In genomic region chr11:41189711-41190477, GRCh38 we compare ENCODE assay signal across 16 cellular contexts.
"Had no signal": no experiment of that assay in that cellular context is flagged by ENCODE, and none has a peak within 500 bp of the region (broad histone marks: within the 10 kb centered on the region; RNA-seq: fewer than 3 reads in every experiment).

No MANE protein-coding gene starts in this region.

- H3K4me3 Mint-ChIP-seq: activated CD4-positive, alpha-beta T cell treated with anti-CD3 and anti-CD28 coated beads, Interleukin-2, amount 10 ng/mL, durations not matched to agents 7 days and 5 days; activated naive CD8-positive, alpha-beta T cell treated with anti-CD3 and anti-CD28 coated beads, Interleukin-2, amount 10 ng/mL, durations not matched to agents 7 days and 5 days; activated T-cell treated with anti-CD3 and anti-CD28 coated beads, Interleukin-2, amount 50 U/mL, for 72 hours; brain; stimulated activated effector memory CD8-positive, alpha-beta T cell treated with anti-CD3 and anti-CD28 coated beads, Interleukin-12 subunit alpha, Interleukin-12 subunit beta, amount 100 ng/mL, for 72 hours had no signal

- H3K9me3 ChIP-seq: colonic mucosa, pancreas, uterus had no signal

- H3K4me1 Mint-ChIP-seq: activated CD4-positive, alpha-beta T cell treated with anti-CD3 and anti-CD28 coated beads, Interleukin-2, amount 10 ng/mL, durations not matched to agents 7 days and 5 days; activated naive CD8-positive, alpha-beta T cell treated with anti-CD3 and anti-CD28 coated beads, Interleukin-2, amount 10 ng/mL, durations not matched to agents 7 days and 5 days; stimulated activated effector memory CD8-positive, alpha-beta T cell treated with anti-CD3 and anti-CD28 coated beads, Interleukin-12 subunit alpha, Interleukin-12 subunit beta, amount 100 ng/mL, for 72 hours had no signal

- DNase-seq: activated CD4-positive, alpha-beta T cell treated with anti-CD3 and anti-CD28 coated beads, Interleukin-2, amount 10 ng/mL, durations not matched to agents 7 days and 5 days; activated CD4-positive, CD25-positive, alpha-beta regulatory T cell; activated CD8-positive, alpha-beta memory T cell treated with anti-CD3 and anti-CD28 coated beads, Interleukin-2, amount 50 U/mL, for 48 hours; activated naive CD8-positive, alpha-beta T cell treated with anti-CD3 and anti-CD28 coated beads, Interleukin-2, amount 10 ng/mL, durations not matched to agents 7 days and 5 days; activated T-cell treated with anti-CD3 and anti-CD28 coated beads, Interleukin-2, amount 50 U/mL, for 72 hours; central memory CD4-positive, alpha-beta T cell; colonic mucosa; foreskin fibroblast; glutamatergic neuron; pancreas; stimulated activated CD4-positive, alpha-beta T cell treated with anti-CD3 and anti-CD28 coated beads, Interleukin-12 subunit alpha, Interleukin-12 subunit beta, amount 100 ng/mL, for 4 hours; T-helper 2 cell; uterus had no signal

- H3K27me3 ChIP-seq: colonic mucosa, pancreas, uterus had no signal

- H3K36me3 ChIP-seq: colonic mucosa, pancreas, uterus had no signal

- ATAC-seq: activated T-cell treated with anti-CD3 and anti-CD28 coated beads, Interleukin-2, amount 50 U/mL, for 72 hours; pancreas; stimulated activated effector memory CD8-positive, alpha-beta T cell treated with anti-CD3 and anti-CD28 coated beads, Interleukin-12 subunit alpha, Interleukin-12 subunit beta, amount 100 ng/mL, for 72 hours had no signal

- H3K27ac ChIP-seq: colonic mucosa, pancreas, uterus had no signal

- H3K4me3 ChIP-seq: colonic mucosa, lung, pancreas, uterus had no signal

- H3K27me3 Mint-ChIP-seq: activated CD4-positive, alpha-beta T cell treated with anti-CD3 and anti-CD28 coated beads, Interleukin-2, amount 10 ng/mL, durations not matched to agents 7 days and 5 days; activated naive CD8-positive, alpha-beta T cell treated with anti-CD3 and anti-CD28 coated beads, Interleukin-2, amount 10 ng/mL, durations not matched to agents 7 days and 5 days had no signal

- H3K27ac Mint-ChIP-seq: activated CD4-positive, alpha-beta T cell treated with anti-CD3 and anti-CD28 coated beads, Interleukin-2, amount 10 ng/mL, durations not matched to agents 7 days and 5 days; activated naive CD8-positive, alpha-beta T cell treated with anti-CD3 and anti-CD28 coated beads, Interleukin-2, amount 10 ng/mL, durations not matched to agents 7 days and 5 days; activated T-cell treated with anti-CD3 and anti-CD28 coated beads, Interleukin-2, amount 50 U/mL, for 72 hours; stimulated activated effector memory CD8-positive, alpha-beta T cell treated with anti-CD3 and anti-CD28 coated beads, Interleukin-12 subunit alpha, Interleukin-12 subunit beta, amount 100 ng/mL, for 72 hours had no signal

- H3K4me1 ChIP-seq: colonic mucosa, pancreas, uterus had no signal

- H3K36me3 Mint-ChIP-seq: activated naive CD8-positive, alpha-beta T cell treated with anti-CD3 and anti-CD28 coated beads, Interleukin-2, amount 10 ng/mL, durations not matched to agents 7 days and 5 days; stimulated activated effector memory CD8-positive, alpha-beta T cell treated with anti-CD3 and anti-CD28 coated beads, Interleukin-12 subunit alpha, Interleukin-12 subunit beta, amount 100 ng/mL, for 72 hours had no signal
